In the genomic region with DNA sequence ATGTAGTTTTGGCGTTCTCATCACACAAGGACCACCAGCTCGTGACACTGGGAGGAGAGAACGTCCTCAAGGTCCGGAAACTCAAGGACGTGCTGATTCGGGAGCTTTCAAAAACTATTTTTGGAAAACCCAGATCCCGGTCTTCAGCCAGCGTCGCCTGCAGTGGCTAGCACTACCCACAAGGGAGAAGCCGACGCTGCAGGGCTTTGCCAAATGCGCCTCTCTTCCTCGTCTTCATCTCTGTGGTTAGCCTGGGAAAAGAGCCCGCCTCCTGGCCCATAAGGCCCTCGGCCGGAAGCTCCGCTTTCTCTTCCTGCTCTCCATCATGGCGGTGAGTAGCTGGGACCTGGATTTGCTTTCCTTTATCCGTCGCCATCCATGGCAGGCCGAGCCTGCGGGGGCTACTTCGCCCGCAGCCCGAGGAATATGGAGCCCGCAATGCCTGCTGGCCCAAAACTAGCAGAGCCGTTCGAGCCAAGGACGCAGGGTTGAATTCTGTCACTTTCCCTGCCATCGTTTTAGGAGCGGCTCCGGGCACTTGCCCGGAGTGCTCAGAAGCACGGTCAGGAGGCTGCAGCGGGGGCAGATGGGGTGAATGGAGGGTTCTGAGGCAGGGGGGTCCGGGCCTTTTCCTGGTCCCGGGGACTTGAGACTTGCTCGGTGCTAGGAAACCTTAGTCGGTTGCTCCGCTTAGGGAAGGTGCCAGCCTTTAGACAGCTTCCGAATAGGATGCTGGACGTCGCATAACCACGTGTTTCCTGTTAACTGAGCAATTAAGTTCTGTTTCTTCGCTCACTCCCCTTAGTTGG, we compare ENCODE assay signal across 8 cellular contexts.
DNase-seq lines count a peak whose midpoint lies in the region; ATAC-seq and TF ChIP-seq lines count a peak whose summit lies in the region.

A gene (plus strand): TSS at position 308 of the 809 bp plus-strand sequence. CDS start 18 bp downstream, at position 326.

- peak; percentile 88 for ATAC-seq in HG03196 (IDR thresholded peaks at IDR 0.05; ENCODE audit: unreplicated experiment)
- peak; percentile 95 for ATAC-seq in central memory CD8-positive, alpha-beta T cell (replicated peaks; ENCODE audit: extremely low read depth, poor library complexity, severe bottlenecking)

- peaks cover 48% of the 10 kb centered on the region for H3K36me3 Mint-ChIP-seq in central memory CD8-positive, alpha-beta T cell (ENCODE audit: insufficient read depth)

- peak within 1 kb of the TSS; percentile 93 for H3K27ac Mint-ChIP-seq in central memory CD8-positive, alpha-beta T cell (ENCODE audit: low read depth)

- peaks cover 46% of the 10 kb centered on the region for H3K4me1 Mint-ChIP-seq in central memory CD8-positive, alpha-beta T cell

- H3K4me3 Mint-ChIP-seq in central memory CD8-positive, alpha-beta T cell, result peak within 1 kb of the TSS; percentile 90

- H3K9me3 Mint-ChIP-seq in central memory CD8-positive, alpha-beta T cell, result no peaks in the 10 kb centered on the region

- peak; percentile 90 for TF ChIP-seq POLR2A in GM18951 (IDR thresholded peaks at IDR 0.05; ENCODE audit: extremely low read depth, insufficient read depth, insufficient read length)

- no peaks in the 10 kb centered on the region for H3K27me3 Mint-ChIP-seq in central memory CD8-positive, alpha-beta T cell

- in situ Hi-C loops in GM18951 (cut with MboI; ENCODE audit: low sequenced_read_pairs, unreplicated experiment), result loop anchor here (10.0 kb wide), 1 partner anchor 63 kb away; no protein-coding TSS in a partner anchor

- DNase-seq in AG08396 (ENCODE audit: low spot score) (peak; percentile 96), NCI-H345 (lab: John Stamatoyannopoulos, UW) (peak; percentile 96), iris pigment epithelial cell (ENCODE audit: low read depth) (peak; percentile 97)
- peak; percentile 76 for DNase-seq in activated CD4-positive, CD25-positive, alpha-beta regulatory T cell treated with anti-CD3 and anti-CD28 coated beads, Interleukin-2, amount 50 U/mL, for 16 hours (ENCODE audit: low read depth, low spot score)
- DNase-seq in central memory CD8-positive, alpha-beta T cell (ENCODE audit: low spot score in 2 of 2), result peak; percentile 72 to 78
- DNase-seq in stimulated activated CD4-positive, alpha-beta T cell treated with anti-CD3 and anti-CD28 coated beads, Interleukin-12 subunit alpha, Interleukin-12 subunit beta, amount 100 ng/mL, for 4 hours, result peak; percentile 80

Comparison
In these comparisons a context has a peak if more than half of its experiments do, and no peak if none do; other contexts are left out.
1. Peak in every context shown above with its lines: DNase-seq and ATAC-seq.